Comparison of ENCODE assay signal across 11 cellular contexts in the genomic region with DNA sequence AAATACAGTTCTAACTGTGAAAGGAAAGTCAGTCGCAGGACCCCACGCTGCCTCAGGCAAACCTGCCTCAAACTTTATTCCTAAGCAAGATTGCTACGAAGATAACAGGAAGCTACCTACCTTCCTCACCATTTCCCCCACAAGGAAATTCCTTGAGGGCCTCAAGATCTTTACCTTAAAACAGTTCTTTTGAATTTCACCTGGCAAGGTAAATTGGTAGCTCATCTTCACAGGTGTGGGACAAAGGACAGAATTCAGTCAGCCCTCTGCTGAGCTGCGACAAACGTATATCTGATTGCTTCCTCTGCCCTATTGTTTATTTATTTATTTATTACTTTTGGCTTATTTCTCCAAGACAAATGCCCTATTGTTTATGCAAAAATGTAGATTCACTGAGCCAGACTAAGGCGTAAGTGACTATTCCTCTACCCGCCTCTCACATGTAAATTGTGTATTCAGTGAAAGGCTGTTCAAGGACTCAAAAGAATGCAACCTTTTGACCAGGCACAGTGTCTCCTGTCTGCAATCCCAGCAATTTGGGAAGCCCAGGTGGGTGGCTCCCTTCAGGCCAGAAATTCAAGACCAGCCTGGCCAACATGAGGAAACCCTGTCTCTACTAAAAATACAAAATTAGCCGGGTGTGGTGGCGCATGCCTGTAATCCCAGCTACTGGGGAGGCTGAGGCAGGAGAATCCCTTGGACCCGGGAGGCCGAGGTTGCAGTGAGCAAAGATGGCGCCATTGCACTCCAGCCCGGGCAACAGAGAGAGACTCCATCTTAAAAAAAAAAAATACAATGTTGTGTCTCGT. TPM values are rescaled to one million over a fixed set of nuclear protein-coding genes. Genes with fewer than 3 reads are reported as not detected.
DNase-seq lines count a peak whose midpoint lies in the region; ATAC-seq and TF ChIP-seq lines count a peak whose summit lies in the region.
"Had no signal": no experiment of that assay in that cellular context is flagged by ENCODE, and none has a peak within 500 bp of the region (broad histone marks: within the 10 kb centered on the region; RNA-seq: fewer than 3 reads in every experiment).

No MANE protein-coding gene starts in this region.

- ATAC-seq in Right ventricle myocardium superior (ENCODE audit: poor library complexity) (peak; percentile 92), aorta (ENCODE audit: low FRiP score) (peak; percentile 86)

- DNase-seq in Right ventricle myocardium superior (no peak), right atrium auricular region (ENCODE audit: low spot score) (no peak), iPS DF 19.7 (ENCODE audit: low read depth, low spot score) (peak; percentile 93), aorta (no peak), endothelial cell (ENCODE audit: low spot score) (no peak), NCI-H2227 (lab: John Stamatoyannopoulos, UW; ENCODE audit: unreplicated experiment) (no peak), osteoblast (ENCODE audit: insufficient read length, low spot score, missing footprints) (no peak)
- DNase-seq: SHP77 had no signal

- H3K27me3 ChIP-seq in right atrium auricular region (no peaks in the 10 kb centered on the region), HUES6 (ENCODE audit: control insufficient read depth, insufficient read depth, low read length) (no peaks in the 10 kb centered on the region), aorta (ENCODE audit: control insufficient read depth in 1 of 2, insufficient read depth in 2 of 2, low read length in 1 of 2) (no peaks in the 10 kb centered on the region), osteoblast (ENCODE audit: insufficient read depth, low read length) (no peaks in the 10 kb centered on the region)

- H2AFZ ChIP-seq in osteoblast (ENCODE audit: low read length) = no peak overlapping the region

- peaks cover 3% of the 10 kb centered on the region for H3K27me3 Mint-ChIP-seq in endothelial cell (ENCODE audit: unreplicated experiment)

- 86 to 91% methylated on average over 14 of the region's 14 CpGs for WGBS in aorta, 2 donors

- TF ChIP-seq CTCF in right atrium auricular region (IDR thresholded peaks at IDR 0.05) (no peak), endothelial cell (IDR thresholded peaks at IDR 0.05; ENCODE audit: unreplicated experiment) (no peak), osteoblast (IDR thresholded peaks at IDR 0.05; ENCODE audit: extremely low read depth, low read depth, low read length) (no peak)

- intact Hi-C loops in Right ventricle myocardium superior (cut with DNase I) (no loop called here), aorta (cut with DNase I) (no loop called here)

- H3K27ac ChIP-seq in right atrium auricular region = no peak overlapping the region
- peak overlapping the region; percentile 96 for H3K27ac ChIP-seq in HUES6 (ENCODE audit: low read depth, low read length)
- no peak overlapping the region for H3K27ac ChIP-seq in aorta (ENCODE audit: low read depth in 1 of 2, low read length in 2 of 2)
- H3K27ac ChIP-seq in osteoblast (ENCODE audit: low read depth, low read length) = no peak overlapping the region

- H3K36me3 ChIP-seq in right atrium auricular region (no peaks in the 10 kb centered on the region), HUES6 (ENCODE audit: control insufficient read depth, insufficient read depth, low read length) (no peaks in the 10 kb centered on the region), aorta (ENCODE audit: control insufficient read depth in 1 of 2, insufficient read depth in 2 of 2, low read length in 1 of 2) (no peaks in the 10 kb centered on the region), osteoblast (ENCODE audit: insufficient read depth, low read length) (no peaks in the 10 kb centered on the region)

- H3K4me1 ChIP-seq in right atrium auricular region (no peaks in the 10 kb centered on the region), HUES6 (ENCODE audit: control insufficient read depth, insufficient read depth, low read length) (peaks cover 28% of the 10 kb centered on the region), aorta (ENCODE audit: control insufficient read depth in 1 of 2, insufficient read depth in 2 of 2, low read length in 2 of 2) (no peaks in the 10 kb centered on the region), osteoblast (ENCODE audit: insufficient read depth, low read length) (no peaks in the 10 kb centered on the region)

- no peak overlapping the region for H3K4me3 ChIP-seq in right atrium auricular region
- H3K4me3 ChIP-seq in HUES6 (ENCODE audit: low read depth, low read length) = no peak overlapping the region
- H3K4me3 ChIP-seq in aorta (ENCODE audit: low read length in 2 of 2) = no peak overlapping the region
- H3K4me3 ChIP-seq in osteoblast (ENCODE audit: insufficient read depth, low read length) = no peak overlapping the region

- peaks cover 3% of the 10 kb centered on the region for H3K4me1 Mint-ChIP-seq in endothelial cell (ENCODE audit: unreplicated experiment)

- H3K9me3 ChIP-seq in right atrium auricular region (no peaks in the 10 kb centered on the region), HUES6 (ENCODE audit: control insufficient read depth, insufficient read depth, low read depth, low read length) (peaks cover 6% of the 10 kb centered on the region; the same call in 1 of the 2 replicates), aorta (ENCODE audit: control insufficient read depth, low read length) (no peaks in the 10 kb centered on the region), osteoblast (ENCODE audit: low read depth, low read length) (no peaks in the 10 kb centered on the region)

- H3K4me3 Mint-ChIP-seq in endothelial cell (ENCODE audit: unreplicated experiment) = no peak overlapping the region

- H4K20me1 ChIP-seq in osteoblast (ENCODE audit: insufficient read depth, low read length) = no peaks in the 10 kb centered on the region

- H3K4me2 ChIP-seq in osteoblast (ENCODE audit: insufficient read depth, low read length) = no peak overlapping the region

- no peak overlapping the region for H3K27ac Mint-ChIP-seq in endothelial cell (ENCODE audit: unreplicated experiment)

- H3K9me3 Mint-ChIP-seq in endothelial cell (ENCODE audit: unreplicated experiment) = peaks cover 5% of the 10 kb centered on the region

- H3K79me2 ChIP-seq in osteoblast (ENCODE audit: insufficient read depth, low read length) = no peaks in the 10 kb centered on the region

- peak overlapping the region; percentile 79 for H3K9ac ChIP-seq in HUES6 (ENCODE audit: low read length)

- no peaks in the 10 kb centered on the region for H3K36me3 Mint-ChIP-seq in endothelial cell (ENCODE audit: low read depth, unreplicated experiment)

RNA-seq across cellular contexts. Expression of a gene that starts 17.3 kb away (rescaled TPM):
- total RNA-seq in Right ventricle myocardium superior (6.7 TPM), right atrium auricular region (10 to 100 TPM in 1 of 2 donors, 1 to 10 TPM in 1; 7.5 to 10.1 TPM), aorta (10 to 100 TPM; 13.5 to 22.7 TPM), endothelial cell (ENCODE audit: unreplicated experiment) (8.2 TPM), osteoblast (11.9 and 15.9 TPM in 2 replicates)
- polyA plus RNA-seq in aorta = 10 to 100 TPM in 1 of 2 donors, 1 to 10 TPM in 1; 3.8 to 11.2 TPM

RNA-seq across cellular contexts. Expression of a gene that starts 31.6 kb away (rescaled TPM):
- total RNA-seq in Right ventricle myocardium superior (not detected), right atrium auricular region (not detected), aorta (not detected), endothelial cell (ENCODE audit: unreplicated experiment) (20.5 TPM), osteoblast (not detected in 2 replicates)
- not detected for polyA plus RNA-seq in aorta
- total RNA-seq: omental fat pad, urinary bladder had no signal
- polyA plus RNA-seq: urinary bladder had no signal

Comparison
In these comparisons a context has a peak if more than half of its experiments do, and no peak if none do; other contexts are left out.
1. RNA of a gene that starts 31.6 kb away (total RNA-seq): 20.5 TPM in endothelial cell (single experiment); not detected in Right ventricle myocardium superior (single experiment), not detected in right atrium auricular region, not detected in aorta and not detected in osteoblast; every median in the first group is over 10 times any median in the second.